In genomic region chr21:43322805-43323204, GRCh38 we compare ENCODE assay signal across 23 cellular contexts.
DNase-seq lines count a peak whose midpoint lies in the region; ATAC-seq, FAIRE-seq and TF ChIP-seq lines count a peak whose summit lies in the region.
"Had no signal": no experiment of that assay in that cellular context is flagged by ENCODE, and none has a peak within 500 bp of the region (broad histone marks: within the 10 kb centered on the region; RNA-seq: fewer than 3 reads in every experiment).

No MANE protein-coding gene starts in this region.

- DNase-seq in A549 (ENCODE audit: low read depth in 1 of 2, low spot score in 1 of 2) (no peak), NB4 (ENCODE audit: low read depth) (peak; percentile 23), caudate nucleus (lab: John Stamatoyannopoulos, UW) (no peak), GM13977 (ENCODE audit: low spot score) (no peak)
- DNase-seq in activated CD4-positive, alpha-beta memory T cell treated with anti-CD3 and anti-CD28 coated beads for 36 hours = no peak
- DNase-seq: activated CD4-positive, alpha-beta T cell treated with anti-CD3 and anti-CD28 coated beads, Interleukin-2, amount 10 ng/mL, durations not matched to agents 7 days and 5 days; activated T-cell treated with anti-CD3 and anti-CD28 coated beads, Interleukin-2, amount 50 U/mL, for 1 hour; brain microvascular endothelial cell; CD4-positive, alpha-beta T cell; erythroblast; H9; mesenchymal stem cell; naive thymus-derived CD8-positive, alpha-beta T cell; NCI-H524; stimulated activated CD4-positive, alpha-beta T cell treated with anti-CD3 and anti-CD28 coated beads, Interleukin-12 subunit alpha, Interleukin-12 subunit beta, amount 100 ng/mL, for 4 hours; stimulated activated naive B cell treated with anti-CD40 and anti-IgM and Interleukin-4, amounts not matched to agents 10 μg/mL and 1 μg/mL and 100 μg/mL, for 72 hours had no signal

- H3K4me3 Mint-ChIP-seq in activated CD4-positive, alpha-beta memory T cell treated with anti-CD3 and anti-CD28 coated beads for 36 hours = no peak overlapping the region
- H3K4me3 Mint-ChIP-seq: activated CD4-positive, alpha-beta T cell treated with anti-CD3 and anti-CD28 coated beads, Interleukin-2, amount 10 ng/mL, durations not matched to agents 7 days and 5 days; activated naive CD4-positive, alpha-beta T cell treated with anti-CD3 and anti-CD28 coated beads, Interleukin-2, amount 50 U/mL, for 24 hours; CD4-positive, alpha-beta T cell; H9; naive thymus-derived CD8-positive, alpha-beta T cell; stimulated activated naive B cell treated with anti-CD40 and anti-IgM and Interleukin-4, amounts not matched to agents 10 μg/mL and 1 μg/mL and 100 μg/mL, for 72 hours had no signal

- H3K4me3 ChIP-seq in A549 = no peak overlapping the region
- H3K4me3 ChIP-seq in NB4 (ENCODE audit: low read depth, low read length) = no peak overlapping the region
- H3K4me3 ChIP-seq in liver (ENCODE audit: low read depth in 1 of 3, low read length in 3 of 3) = no peak overlapping the region
- H3K4me3 ChIP-seq: prostate gland, SJCRH30, upper lobe of left lung had no signal

- H3K27ac Mint-ChIP-seq in activated CD4-positive, alpha-beta memory T cell treated with anti-CD3 and anti-CD28 coated beads for 36 hours = no peak overlapping the region
- H3K27ac Mint-ChIP-seq: activated CD4-positive, alpha-beta T cell treated with anti-CD3 and anti-CD28 coated beads, Interleukin-2, amount 10 ng/mL, durations not matched to agents 7 days and 5 days; activated naive CD4-positive, alpha-beta T cell treated with anti-CD3 and anti-CD28 coated beads, Interleukin-2, amount 50 U/mL, for 24 hours; CD4-positive, alpha-beta T cell; stimulated activated naive B cell treated with anti-CD40 and anti-IgM and Interleukin-4, amounts not matched to agents 10 μg/mL and 1 μg/mL and 100 μg/mL, for 72 hours had no signal

- H3K4me1 Mint-ChIP-seq in activated CD4-positive, alpha-beta memory T cell treated with anti-CD3 and anti-CD28 coated beads for 36 hours (ENCODE audit: low read depth) = no peaks in the 10 kb centered on the region

- POLR2A ChIA-PET in A549 (lab: Yijun Ruan, JAX) = no interaction called here
- POLR2A ChIA-PET in activated CD4-positive, alpha-beta memory T cell treated with anti-CD3 and anti-CD28 coated beads for 36 hours (lab: Charles Lee) = interaction anchor here (0.5 kb wide), 1 partner anchor 15 kb away, joined by 4 read pairs; no protein-coding TSS in a partner anchor

- H3K4me1 ChIP-seq in A549 = peaks cover 37% of the 10 kb centered on the region
- H3K4me1 ChIP-seq in liver (ENCODE audit: control insufficient read depth in 4 of 4, insufficient read depth in 4 of 4, low read length in 3 of 4) = peaks cover 0 to 11% (median 6%) of the 10 kb centered on the region in 4 donors
- H3K4me1 ChIP-seq: prostate gland had no signal

- H3K9ac ChIP-seq in liver (ENCODE audit: low read depth in 1 of 2, low read length in 2 of 2) = no peak overlapping the region

- H3K36me3 ChIP-seq in liver (ENCODE audit: control insufficient read depth in 4 of 4, insufficient read depth in 3 of 4, low read depth in 1 of 4, low read length in 3 of 4) = no peaks in the 10 kb centered on the region
- H3K36me3 ChIP-seq: brain microvascular endothelial cell, prostate gland, SJCRH30, upper lobe of left lung had no signal

- H3K27ac ChIP-seq in A549 (no peak overlapping the region; a peak in 1 of 6 replicates), caudate nucleus (ENCODE audit: low read depth, low read length) (peak overlapping the region; percentile 64), liver (ENCODE audit: low read depth in 1 of 2, low read length in 2 of 2) (peak overlapping the region in 1 of 2 donors; percentile 27)
- H3K27ac ChIP-seq: brain microvascular endothelial cell, prostate gland, SJCRH30 had no signal

- no peak overlapping the region for H3K4me2 ChIP-seq in A549

- 82% methylated on average over 7 of the region's 8 CpGs for WGBS in A549 (ENCODE audit: missing lambda C conversion rate)
- 73% methylated on average over 8 of the region's 8 CpGs for WGBS in liver

- TF ChIP-seq POLR2A in A549 (IDR thresholded peaks at IDR 0.05; ENCODE audit: low read length) (no peak), NB4 (IDR thresholded peaks at IDR 0.05; ENCODE audit: extremely low read depth, insufficient read length) (no peak)

- peaks cover 7% of the 10 kb centered on the region for H3K9me3 Mint-ChIP-seq in activated CD4-positive, alpha-beta memory T cell treated with anti-CD3 and anti-CD28 coated beads for 36 hours
- H3K9me3 Mint-ChIP-seq: activated CD4-positive, alpha-beta T cell treated with anti-CD3 and anti-CD28 coated beads, Interleukin-2, amount 10 ng/mL, durations not matched to agents 7 days and 5 days; activated naive CD4-positive, alpha-beta T cell treated with anti-CD3 and anti-CD28 coated beads, Interleukin-2, amount 50 U/mL, for 24 hours; CD4-positive, alpha-beta T cell had no signal

- H3K9me3 ChIP-seq in A549 (peaks cover 5% of the 10 kb centered on the region; the same call in 1 of the 3 replicates), liver (ENCODE audit: control insufficient read depth in 4 of 4, low read length in 3 of 4) (no peaks in the 10 kb centered on the region)
- H3K9me3 ChIP-seq: prostate gland, SJCRH30 had no signal

- intact Hi-C loops in activated CD4-positive, alpha-beta memory T cell treated with anti-CD3 and anti-CD28 coated beads for 36 hours (cut with micrococcal nuclease) = no loop called here

- no peaks in the 10 kb centered on the region for H3K36me3 Mint-ChIP-seq in activated CD4-positive, alpha-beta memory T cell treated with anti-CD3 and anti-CD28 coated beads for 36 hours
- H3K36me3 Mint-ChIP-seq: activated naive CD4-positive, alpha-beta T cell treated with anti-CD3 and anti-CD28 coated beads, Interleukin-2, amount 50 U/mL, for 24 hours; stimulated activated naive B cell treated with anti-CD40 and anti-IgM and Interleukin-4, amounts not matched to agents 10 μg/mL and 1 μg/mL and 100 μg/mL, for 72 hours had no signal

- TF ChIP-seq CTCF in A549 (IDR thresholded peaks at IDR 0.05) = no peak
- no peak for TF ChIP-seq CTCF in NB4 (IDR thresholded peaks at IDR 0.05; ENCODE audit: low read depth, low read length)
- no peak for TF ChIP-seq CTCF in liver (IDR thresholded peaks at IDR 0.05; ENCODE audit: low read depth, low read length, missing input control)
- no peak for TF ChIP-seq CTCF in GM13977 (IDR thresholded peaks at IDR 0.05; ENCODE audit: extremely low read depth, insufficient read depth, missing control alignments)

- FAIRE-seq in A549 (lab: Jason Lieb, UNC) = no peak

- in situ Hi-C loops in GM13977 (cut with MboI; ENCODE audit: low pct_unique_long_range_greater_than_20kb, low sequenced_read_pairs, unreplicated experiment) = no loop called here

- no peaks in the 10 kb centered on the region for H3K27me3 ChIP-seq in liver (ENCODE audit: control insufficient read depth in 4 of 4, insufficient read depth in 4 of 4, low read length in 3 of 4)
- H3K27me3 ChIP-seq: brain microvascular endothelial cell, SJCRH30, upper lobe of left lung had no signal

- TF ChIP-seq RAD21 in A549 (conservative IDR thresholded peaks at IDR 0.05 in 1 of 2, IDR thresholded peaks at IDR 0.05 in 1 of 2) (no peak), liver (IDR thresholded peaks at IDR 0.05) (no peak)

- no peak for TF ChIP-seq EP300 in A549 (IDR thresholded peaks at IDR 0.05)

- peak; percentile 14 to 21; a peak in 3 of 6 replicates for ATAC-seq in A549
- no peak for ATAC-seq in HG02870 (IDR thresholded peaks at IDR 0.05; ENCODE audit: unreplicated experiment)
- no peak for ATAC-seq in HG03520 (IDR thresholded peaks at IDR 0.05; ENCODE audit: unreplicated experiment)
- ATAC-seq: naive thymus-derived CD8-positive, alpha-beta T cell; stimulated activated naive B cell treated with anti-CD40 and anti-IgM and Interleukin-4, amounts not matched to agents 10 μg/mL and 1 μg/mL and 100 μg/mL, for 72 hours had no signal

- CTCF ChIA-PET in A549 (lab: Yijun Ruan, JAX) = no interaction called here
- CTCF ChIA-PET in activated CD4-positive, alpha-beta memory T cell treated with anti-CD3 and anti-CD28 coated beads for 36 hours (lab: Charles Lee) = no interaction called here

- H3K27me3 Mint-ChIP-seq in activated CD4-positive, alpha-beta memory T cell treated with anti-CD3 and anti-CD28 coated beads for 36 hours = peaks cover 2% of the 10 kb centered on the region
- H3K27me3 Mint-ChIP-seq: activated CD4-positive, alpha-beta T cell treated with anti-CD3 and anti-CD28 coated beads, Interleukin-2, amount 10 ng/mL, durations not matched to agents 7 days and 5 days; activated naive CD4-positive, alpha-beta T cell treated with anti-CD3 and anti-CD28 coated beads, Interleukin-2, amount 50 U/mL, for 24 hours; CD4-positive, alpha-beta T cell had no signal

TF ChIP-seq in A549, 52 proteins besides CTCF, POLR2A, EP300 and RAD21 (continues in another document):
- no peak for TF ChIP-seq KDM1A (IDR thresholded peaks at IDR 0.05; ENCODE audit: low read depth)

TF ChIP-seq in liver, 16 proteins besides CTCF, POLR2A, EP300 and RAD21:
- no peak for TF ChIP-seq HNF4A (conservative IDR thresholded peaks at IDR 0.05)
- TF ChIP-seq, protein P1, sequence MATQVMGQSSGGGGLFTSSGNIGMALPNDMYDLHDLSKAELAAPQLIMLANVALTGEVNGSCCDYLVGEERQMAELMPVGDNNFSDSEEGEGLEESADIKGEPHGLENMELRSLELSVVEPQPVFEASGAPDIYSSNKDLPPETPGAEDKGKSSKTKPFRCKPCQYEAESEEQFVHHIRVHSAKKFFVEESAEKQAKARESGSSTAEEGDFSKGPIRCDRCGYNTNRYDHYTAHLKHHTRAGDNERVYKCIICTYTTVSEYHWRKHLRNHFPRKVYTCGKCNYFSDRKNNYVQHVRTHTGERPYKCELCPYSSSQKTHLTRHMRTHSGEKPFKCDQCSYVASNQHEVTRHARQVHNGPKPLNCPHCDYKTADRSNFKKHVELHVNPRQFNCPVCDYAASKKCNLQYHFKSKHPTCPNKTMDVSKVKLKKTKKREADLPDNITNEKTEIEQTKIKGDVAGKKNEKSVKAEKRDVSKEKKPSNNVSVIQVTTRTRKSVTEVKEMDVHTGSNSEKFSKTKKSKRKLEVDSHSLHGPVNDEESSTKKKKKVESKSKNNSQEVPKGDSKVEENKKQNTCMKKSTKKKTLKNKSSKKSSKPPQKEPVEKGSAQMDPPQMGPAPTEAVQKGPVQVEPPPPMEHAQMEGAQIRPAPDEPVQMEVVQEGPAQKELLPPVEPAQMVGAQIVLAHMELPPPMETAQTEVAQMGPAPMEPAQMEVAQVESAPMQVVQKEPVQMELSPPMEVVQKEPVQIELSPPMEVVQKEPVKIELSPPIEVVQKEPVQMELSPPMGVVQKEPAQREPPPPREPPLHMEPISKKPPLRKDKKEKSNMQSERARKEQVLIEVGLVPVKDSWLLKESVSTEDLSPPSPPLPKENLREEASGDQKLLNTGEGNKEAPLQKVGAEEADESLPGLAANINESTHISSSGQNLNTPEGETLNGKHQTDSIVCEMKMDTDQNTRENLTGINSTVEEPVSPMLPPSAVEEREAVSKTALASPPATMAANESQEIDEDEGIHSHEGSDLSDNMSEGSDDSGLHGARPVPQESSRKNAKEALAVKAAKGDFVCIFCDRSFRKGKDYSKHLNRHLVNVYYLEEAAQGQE (IDR thresholded peaks at IDR 0.05) = peak; percentile 94

Comparison
In these comparisons a context has a peak if more than half of its experiments do, and no peak if none do; other contexts are left out.
1. ATAC-seq: peak in A549 (2 of 2); none in HG02870 (single experiment) and HG03520 (single experiment).